Comparison of ENCODE assay signal across 1 cellular context in genomic region chr2:217398860-217399259, GRCh38.
TF ChIP-seq lines count a peak whose summit lies in the region.

No MANE protein-coding gene starts in this region.

TF ChIP-seq in SK-N-SH treated with all-trans-retinoic acid at 6 μM for 48 hours, 23 proteins besides CTCF, POLR2A, EP300 and RAD21 (continued from another document):
- TF ChIP-seq, protein P1, sequence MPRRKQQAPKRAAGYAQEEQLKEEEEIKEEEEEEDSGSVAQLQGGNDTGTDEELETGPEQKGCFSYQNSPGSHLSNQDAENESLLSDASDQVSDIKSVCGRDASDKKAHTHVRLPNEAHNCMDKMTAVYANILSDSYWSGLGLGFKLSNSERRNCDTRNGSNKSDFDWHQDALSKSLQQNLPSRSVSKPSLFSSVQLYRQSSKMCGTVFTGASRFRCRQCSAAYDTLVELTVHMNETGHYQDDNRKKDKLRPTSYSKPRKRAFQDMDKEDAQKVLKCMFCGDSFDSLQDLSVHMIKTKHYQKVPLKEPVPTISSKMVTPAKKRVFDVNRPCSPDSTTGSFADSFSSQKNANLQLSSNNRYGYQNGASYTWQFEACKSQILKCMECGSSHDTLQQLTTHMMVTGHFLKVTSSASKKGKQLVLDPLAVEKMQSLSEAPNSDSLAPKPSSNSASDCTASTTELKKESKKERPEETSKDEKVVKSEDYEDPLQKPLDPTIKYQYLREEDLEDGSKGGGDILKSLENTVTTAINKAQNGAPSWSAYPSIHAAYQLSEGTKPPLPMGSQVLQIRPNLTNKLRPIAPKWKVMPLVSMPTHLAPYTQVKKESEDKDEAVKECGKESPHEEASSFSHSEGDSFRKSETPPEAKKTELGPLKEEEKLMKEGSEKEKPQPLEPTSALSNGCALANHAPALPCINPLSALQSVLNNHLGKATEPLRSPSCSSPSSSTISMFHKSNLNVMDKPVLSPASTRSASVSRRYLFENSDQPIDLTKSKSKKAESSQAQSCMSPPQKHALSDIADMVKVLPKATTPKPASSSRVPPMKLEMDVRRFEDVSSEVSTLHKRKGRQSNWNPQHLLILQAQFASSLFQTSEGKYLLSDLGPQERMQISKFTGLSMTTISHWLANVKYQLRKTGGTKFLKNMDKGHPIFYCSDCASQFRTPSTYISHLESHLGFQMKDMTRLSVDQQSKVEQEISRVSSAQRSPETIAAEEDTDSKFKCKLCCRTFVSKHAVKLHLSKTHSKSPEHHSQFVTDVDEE (CRISPR knock-in tag; IDR thresholded peaks at IDR 0.05): no peak
- TF ChIP-seq TCF4 (CRISPR knock-in tag; IDR thresholded peaks at IDR 0.05; ENCODE audit: borderline replicate concordance) (no peak), PPARA (CRISPR knock-in tag; IDR thresholded peaks at IDR 0.05; ENCODE audit: borderline replicate concordance) (no peak), ZNF565 (CRISPR knock-in tag; conservative IDR thresholded peaks at IDR 0.05; ENCODE audit: low read depth) (no peak), ESRRG (CRISPR knock-in tag; IDR thresholded peaks at IDR 0.05) (no peak), ZFP3 (CRISPR knock-in tag; IDR thresholded peaks at IDR 0.05) (no peak), CSRNP3 (CRISPR knock-in tag; IDR thresholded peaks at IDR 0.05) (no peak), ZC3H10 (CRISPR knock-in tag; IDR thresholded peaks at IDR 0.05) (no peak), ZNF8 (CRISPR knock-in tag; IDR thresholded peaks at IDR 0.05) (no peak), ISL1 (CRISPR knock-in tag; IDR thresholded peaks at IDR 0.05) (no peak), GLIS3 (CRISPR knock-in tag; IDR thresholded peaks at IDR 0.05) (no peak), TOX (CRISPR knock-in tag; IDR thresholded peaks at IDR 0.05; ENCODE audit: borderline replicate concordance) (no peak)
